In the genomic region with DNA sequence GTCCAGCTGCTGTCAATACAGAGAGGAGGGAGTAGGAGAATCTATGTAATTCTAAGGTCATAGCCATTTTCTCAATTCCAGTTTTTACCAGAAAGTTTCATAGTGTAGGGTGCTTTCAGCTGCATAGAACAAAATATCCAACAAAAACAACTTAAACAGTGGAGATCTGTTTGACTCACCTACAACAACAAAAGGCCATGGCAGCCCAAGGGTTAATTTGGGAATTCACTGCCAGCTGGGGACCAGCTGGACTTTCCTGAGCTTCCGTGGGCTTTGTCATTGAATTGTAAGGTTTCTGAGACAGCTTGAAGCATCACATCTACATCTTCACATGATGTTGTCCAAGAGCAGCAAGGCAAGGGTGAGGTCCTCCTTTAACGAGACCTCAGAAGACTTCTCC, we compare ENCODE assay signal across 25 cellular contexts.
DNase-seq lines count a peak whose midpoint lies in the region; ATAC-seq, FAIRE-seq and TF ChIP-seq lines count a peak whose summit lies in the region.
"Had no signal": no experiment of that assay in that cellular context is flagged by ENCODE, and none has a peak within 500 bp of the region (broad histone marks: within the 10 kb centered on the region; RNA-seq: fewer than 3 reads in every experiment).

No MANE protein-coding gene starts in this region.

- H3K4me1 ChIP-seq in HepG2 (ENCODE audit: insufficient read depth, low read length) (0 out of 2 replicates have a peak, but pooled peaks cover 5% of the 10 kb centered on the region), right lobe of liver (no peaks in the 10 kb centered on the region), DOHH2 (ENCODE audit: control insufficient read depth, low read length) (peaks cover 10% of the 10 kb centered on the region), neuronal stem cell (ENCODE audit: control insufficient read depth in 2 of 2, insufficient read depth in 1 of 2, low read depth in 1 of 2, low read length in 2 of 2) (no peaks in the 10 kb centered on the region), hepatocyte (ENCODE audit: insufficient read depth) (no peaks in the 10 kb centered on the region)
- H3K4me1 ChIP-seq: A549, BE2C, Caco-2 had no signal

- no peaks in the 10 kb centered on the region for H3K9me2 ChIP-seq in DOHH2 (replicated peaks; ENCODE audit: control insufficient read depth, low read length)
- no peaks in the 10 kb centered on the region for H3K9me2 ChIP-seq in hepatocyte (replicated peaks; ENCODE audit: insufficient read depth)

- TF ChIP-seq POLR2A in HepG2 (IDR thresholded peaks at IDR 0.05; ENCODE audit: insufficient read depth in 1 of 2, low read depth in 2 of 2, low read length in 2 of 2): no peak
- no peak for TF ChIP-seq POLR2A in right lobe of liver (IDR thresholded peaks at IDR 0.05)

- H4K20me1 ChIP-seq in HepG2 (ENCODE audit: insufficient read depth, low read length) (no peaks in the 10 kb centered on the region), DOHH2 (ENCODE audit: control insufficient read depth, insufficient read depth, low read depth, low read length) (no peaks in the 10 kb centered on the region), hepatocyte (ENCODE audit: insufficient read depth, poor library complexity, severe bottlenecking) (no peaks in the 10 kb centered on the region)
- H4K20me1 ChIP-seq: BLaER1 had no signal

- ATAC-seq in HepG2 (no peak), right lobe of liver (no peak), GM21737 (IDR thresholded peaks at IDR 0.05; ENCODE audit: unreplicated experiment) (no peak)
- ATAC-seq: CD8-positive, alpha-beta T cell had no signal

- TF ChIP-seq EP300 in HepG2 (IDR thresholded peaks at IDR 0.05; ENCODE audit: low read depth in 2 of 2, low read length in 2 of 2) (no peak), HepG2 (CRISPR knock-in tag; IDR thresholded peaks at IDR 0.05; ENCODE audit: borderline replicate concordance) (no peak)

- H3K9me3 ChIP-seq in HepG2 (ENCODE audit: low read length): peaks cover 8% of the 10 kb centered on the region
- no peaks in the 10 kb centered on the region for H3K9me3 ChIP-seq in right lobe of liver
- H3K9me3 ChIP-seq in DOHH2 (ENCODE audit: control insufficient read depth, insufficient read depth, low read length): peaks cover 14% of the 10 kb centered on the region; the same call in 1 of the 2 replicates
- peaks cover 0 to 5% of the 10 kb centered on the region in 2 donors for H3K9me3 ChIP-seq in neuronal stem cell (replicated peaks in 1 of 2; ENCODE audit: control insufficient read depth in 2 of 2, insufficient read depth in 1 of 2, low read depth in 1 of 2, low read length in 2 of 2)
- H3K9me3 ChIP-seq in hepatocyte (ENCODE audit: low read depth): peaks cover 6% of the 10 kb centered on the region
- H3K9me3 ChIP-seq: A549, BE2C, Caco-2 had no signal

- no peak overlapping the region for H3K18ac ChIP-seq in neuronal stem cell (ENCODE audit: low read length)

- H2BK120ac ChIP-seq in neuronal stem cell (ENCODE audit: low read depth, low read length): no peak overlapping the region

- TF ChIP-seq CTCF in HepG2 (CRISPR knock-in tag; IDR thresholded peaks at IDR 0.05): no peak
- no peak for TF ChIP-seq CTCF in right lobe of liver (IDR thresholded peaks at IDR 0.05)
- TF ChIP-seq CTCF in DOHH2 (IDR thresholded peaks at IDR 0.05; ENCODE audit: low read depth, low read length, poor library complexity, severe bottlenecking): no peak
- no peak for TF ChIP-seq CTCF in hepatocyte (IDR thresholded peaks at IDR 0.05; ENCODE audit: poor library complexity)

- no peak overlapping the region for H3K23ac ChIP-seq in neuronal stem cell (ENCODE audit: low read depth, low read length, poor library complexity)

- H3K14ac ChIP-seq in neuronal stem cell (ENCODE audit: low read length): no peak overlapping the region

- no peaks in the 10 kb centered on the region for H3K27me3 ChIP-seq in HepG2 (ENCODE audit: control insufficient read depth in 1 of 2, insufficient read depth in 2 of 2, low read length in 2 of 2)
- no peaks in the 10 kb centered on the region for H3K27me3 ChIP-seq in right lobe of liver
- no peaks in the 10 kb centered on the region for H3K27me3 ChIP-seq in DOHH2 (ENCODE audit: control insufficient read depth, low read length)
- H3K27me3 ChIP-seq in neuronal stem cell (ENCODE audit: control insufficient read depth in 3 of 3, insufficient read depth in 3 of 3, low read depth in 1 of 3, low read length in 3 of 3): no peaks in the 10 kb centered on the region
- H3K27me3 ChIP-seq in hepatocyte: no peaks in the 10 kb centered on the region
- H3K27me3 ChIP-seq: BE2C, BLaER1 had no signal

- no peak overlapping the region for H3K4me3 ChIP-seq in HepG2 (replicated peaks in 1 of 3; ENCODE audit: insufficient read depth in 1 of 3, low read depth in 2 of 3, low read length in 3 of 3)
- no peak overlapping the region for H3K4me3 ChIP-seq in right lobe of liver
- peak overlapping the region; percentile 44; the same call in 1 of the 2 replicates for H3K4me3 ChIP-seq in DOHH2 (ENCODE audit: low read length)
- no peak overlapping the region for H3K4me3 ChIP-seq in neuronal stem cell (ENCODE audit: low read length in 2 of 2)
- H3K4me3 ChIP-seq in hepatocyte: no peak overlapping the region
- H3K4me3 ChIP-seq: A549, BLaER1 had no signal

- TF ChIP-seq RAD21 in HepG2 (CRISPR knock-in tag; IDR thresholded peaks at IDR 0.05): no peak

- no peak overlapping the region for H2AK5ac ChIP-seq in neuronal stem cell (ENCODE audit: low read depth, low read length)

- intact Hi-C loops in HepG2 (cut with micrococcal nuclease; ENCODE audit: unreplicated experiment): no loop called here
- intact Hi-C loops in right lobe of liver (cut with DNase I): no loop called here

- H3K9ac ChIP-seq in HepG2 (ENCODE audit: insufficient read depth, low read depth, low read length) (no peak overlapping the region), neuronal stem cell (ENCODE audit: low read depth, low read length, poor library complexity) (no peak overlapping the region)
- H3K9ac ChIP-seq: BLaER1 had no signal

- no peaks in the 10 kb centered on the region for H3K79me2 ChIP-seq in HepG2 (ENCODE audit: insufficient read depth, low read length)
- H3K79me2 ChIP-seq in DOHH2 (ENCODE audit: control insufficient read depth, low read length): no peaks in the 10 kb centered on the region
- no peaks in the 10 kb centered on the region for H3K79me2 ChIP-seq in hepatocyte

- H3K79me1 ChIP-seq in neuronal stem cell (ENCODE audit: low read depth, low read length): no peaks in the 10 kb centered on the region

- CTCF ChIA-PET in HepG2 (lab: Yijun Ruan, JAX; ENCODE audit: low intra/inter-chr PET ratio, low total read pairs): no interaction called here

- no TSS peak for BruUV-seq in HepG2 (replicated peaks; lab: Mats Ljungman, UMichigan)

- no peak overlapping the region for H2BK12ac ChIP-seq in neuronal stem cell (ENCODE audit: low read length)

- WGBS in HepG2 (ENCODE audit: low lambda C conversion rate): 47% methylated on average over 2 of the region's 2 CpGs
- WGBS in right lobe of liver (ENCODE audit: insufficient coverage, low coverage, low lambda C conversion rate, missing lambda C conversion rate): 55% methylated on average over 2 of the region's 2 CpGs
- WGBS in neuronal stem cell (ENCODE audit: extremely low coverage in 2 of 2, insufficient read length in 2 of 2, insufficient replicate concordance in 1 of 2), 2 donors: no CpG with 5 or more reads among the region's 2 CpGs
- WGBS in hepatocyte (ENCODE audit: low lambda C conversion rate, missing lambda C conversion rate): 74% methylated on average over 2 of the region's 2 CpGs

- H4K91ac ChIP-seq in neuronal stem cell (ENCODE audit: low read depth, low read length, poor library complexity): no peak overlapping the region

- no peaks in the 10 kb centered on the region for H3K36me3 ChIP-seq in HepG2 (replicated peaks in 1 of 2; ENCODE audit: control insufficient read depth in 1 of 2, insufficient read depth in 2 of 2, low read length in 2 of 2)
- H3K36me3 ChIP-seq in right lobe of liver: no peaks in the 10 kb centered on the region
- 0 out of 2 replicates have a peak, but pooled peaks cover 3% of the 10 kb centered on the region for H3K36me3 ChIP-seq in DOHH2 (ENCODE audit: control insufficient read depth, low read length)
- H3K36me3 ChIP-seq in neuronal stem cell (replicated peaks in 1 of 2; ENCODE audit: control insufficient read depth in 2 of 2, insufficient read depth in 2 of 2, low read length in 2 of 2): no peaks in the 10 kb centered on the region
- no peaks in the 10 kb centered on the region for H3K36me3 ChIP-seq in hepatocyte (replicated peaks; ENCODE audit: insufficient read depth, low read depth)
- H3K36me3 ChIP-seq: BE2C, BLaER1 had no signal

- POLR2A ChIA-PET in HepG2 (lab: Yijun Ruan, JAX): no interaction called here

- H2AFZ ChIP-seq in HepG2 (ENCODE audit: low read length) (no peak overlapping the region), neuronal stem cell (ENCODE audit: low read length) (peak overlapping the region; percentile 4), hepatocyte (no peak overlapping the region)

- H2BK5ac ChIP-seq in neuronal stem cell (ENCODE audit: low read length): no peak overlapping the region

- H3F3A ChIP-seq in DOHH2 (ENCODE audit: control insufficient read depth, insufficient read depth): no peaks in the 10 kb centered on the region

- H3K4me2 ChIP-seq in HepG2 (ENCODE audit: low read depth, low read length) (no peak overlapping the region), DOHH2 (ENCODE audit: low read length) (peak overlapping the region; percentile 39), neuronal stem cell (ENCODE audit: insufficient read depth, low read length, poor library complexity, severe bottlenecking) (no peak overlapping the region), hepatocyte (no peak overlapping the region)
- H3K4me2 ChIP-seq: A549, BLaER1 had no signal

- no peak overlapping the region for H3K27ac ChIP-seq in HepG2 (ENCODE audit: extremely low read length, insufficient read depth, low read length)
- H3K27ac ChIP-seq in right lobe of liver: no peak overlapping the region
- no peak overlapping the region for H3K27ac ChIP-seq in DOHH2 (ENCODE audit: low read depth, low read length)
- H3K27ac ChIP-seq in neuronal stem cell (replicated peaks; ENCODE audit: low read length): no peak overlapping the region
- H3K27ac ChIP-seq in hepatocyte: no peak overlapping the region
- H3K27ac ChIP-seq: 22Rv1, BLaER1, C4-2B had no signal

- in situ Hi-C loops in HepG2 (cut with HindIII; ENCODE audit: extremely low pct_ligation_motif_present, low pct_unique_long_range_greater_than_20kb): no loop called here

- H4K8ac ChIP-seq in neuronal stem cell (ENCODE audit: low read depth, low read length): no peak overlapping the region

- DNase-seq in HepG2 (ENCODE audit: low spot score) (no peak), right lobe of liver (no peak), iPS-NIHi11 (ENCODE audit: low spot score) (peak; percentile 5), neuronal stem cell (ENCODE audit: low spot score) (no peak), hepatocyte (ENCODE audit: low spot score) (no peak), foreskin melanocyte (no peak)
- DNase-seq: BE2C; Caco-2; Calu3; CD4-positive, alpha-beta T cell; CD8-positive, alpha-beta T cell; DMS 273 treated with DMSO at 0.1 percent for 48 hours; DMS153; DMS53; DMS79; DND-41; GF-D8 had no signal

- no peak for FAIRE-seq in HepG2 (lab: Jason Lieb, UNC)
- FAIRE-seq: A549, G401.6, GM12891 had no signal

- no peak overlapping the region for H3K4ac ChIP-seq in neuronal stem cell (ENCODE audit: low read length)

- H2BK15ac ChIP-seq in neuronal stem cell (ENCODE audit: low read length): no peak overlapping the region
